ENCODE assay signal across 1 cellular context in the genomic region with DNA sequence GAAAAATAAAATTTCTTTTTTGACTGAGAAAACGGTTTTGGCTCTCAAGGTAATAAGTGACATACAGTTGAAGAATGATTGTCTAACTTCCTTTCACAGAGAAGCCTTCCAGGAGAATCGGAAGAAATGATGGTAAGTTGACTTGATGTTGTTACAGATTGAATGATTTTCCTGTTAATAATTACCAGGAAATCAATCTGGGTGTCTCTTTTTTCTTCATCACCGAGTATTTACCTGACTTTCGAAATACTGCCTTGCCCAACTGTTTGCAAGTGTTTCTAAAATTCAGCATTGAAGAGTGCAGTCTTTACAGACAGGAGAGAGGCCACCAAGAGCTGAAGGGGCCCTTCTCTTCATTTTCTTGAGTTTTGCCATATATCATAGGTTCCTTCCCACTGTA.
A peak's percentile ranks its signal among the peaks of the same experiment; 100 is the strongest.
TF ChIP-seq lines count a peak whose summit lies in the region.

No MANE protein-coding gene starts in this region.

TF ChIP-seq in HepG2, 621 proteins besides CTCF, POLR2A, EP300 and RAD21 (continued from another document and continues in another):
- no peak for TF ChIP-seq SIN3B (IDR thresholded peaks at IDR 0.05; ENCODE audit: low read length)
- peak; percentile 96 for TF ChIP-seq MED1 (CRISPR knock-in tag; IDR thresholded peaks at IDR 0.05)
- TF ChIP-seq ATF7 (IDR thresholded peaks at IDR 0.05): no peak
- no peak for TF ChIP-seq ATF7 (CRISPR knock-in tag; IDR thresholded peaks at IDR 0.05)
- no peak for TF ChIP-seq SYNCRIP (IDR thresholded peaks at IDR 0.05; ENCODE audit: insufficient read depth, low read depth, low read length)
- 0 out of 2 replicates have a peak, but pooled peaks have one; percentile 85 for TF ChIP-seq NKX3-1 (CRISPR knock-in tag; IDR thresholded peaks at IDR 0.05)
- no peak for TF ChIP-seq ZNF672 (CRISPR knock-in tag; IDR thresholded peaks at IDR 0.05)
- TF ChIP-seq, protein P1, sequence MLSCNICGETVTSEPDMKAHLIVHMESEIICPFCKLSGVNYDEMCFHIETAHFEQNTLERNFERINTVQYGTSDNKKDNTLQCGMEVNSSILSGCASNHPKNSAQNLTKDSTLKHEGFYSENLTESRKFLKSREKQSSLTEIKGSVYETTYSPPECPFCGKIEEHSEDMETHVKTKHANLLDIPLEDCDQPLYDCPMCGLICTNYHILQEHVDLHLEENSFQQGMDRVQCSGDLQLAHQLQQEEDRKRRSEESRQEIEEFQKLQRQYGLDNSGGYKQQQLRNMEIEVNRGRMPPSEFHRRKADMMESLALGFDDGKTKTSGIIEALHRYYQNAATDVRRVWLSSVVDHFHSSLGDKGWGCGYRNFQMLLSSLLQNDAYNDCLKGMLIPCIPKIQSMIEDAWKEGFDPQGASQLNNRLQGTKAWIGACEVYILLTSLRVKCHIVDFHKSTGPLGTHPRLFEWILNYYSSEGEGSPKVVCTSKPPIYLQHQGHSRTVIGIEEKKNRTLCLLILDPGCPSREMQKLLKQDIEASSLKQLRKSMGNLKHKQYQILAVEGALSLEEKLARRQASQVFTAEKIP (CRISPR knock-in tag; IDR thresholded peaks at IDR 0.05; ENCODE audit: borderline replicate concordance): no peak
- peak; percentile 97 for TF ChIP-seq CEBPG (CRISPR knock-in tag; IDR thresholded peaks at IDR 0.05)
- TF ChIP-seq, protein P2, sequence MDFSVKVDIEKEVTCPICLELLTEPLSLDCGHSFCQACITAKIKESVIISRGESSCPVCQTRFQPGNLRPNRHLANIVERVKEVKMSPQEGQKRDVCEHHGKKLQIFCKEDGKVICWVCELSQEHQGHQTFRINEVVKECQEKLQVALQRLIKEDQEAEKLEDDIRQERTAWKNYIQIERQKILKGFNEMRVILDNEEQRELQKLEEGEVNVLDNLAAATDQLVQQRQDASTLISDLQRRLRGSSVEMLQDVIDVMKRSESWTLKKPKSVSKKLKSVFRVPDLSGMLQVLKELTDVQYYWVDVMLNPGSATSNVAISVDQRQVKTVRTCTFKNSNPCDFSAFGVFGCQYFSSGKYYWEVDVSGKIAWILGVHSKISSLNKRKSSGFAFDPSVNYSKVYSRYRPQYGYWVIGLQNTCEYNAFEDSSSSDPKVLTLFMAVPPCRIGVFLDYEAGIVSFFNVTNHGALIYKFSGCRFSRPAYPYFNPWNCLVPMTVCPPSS (IDR thresholded peaks at IDR 0.05): no peak
- TF ChIP-seq ZNF607 (CRISPR knock-in tag; IDR thresholded peaks at IDR 0.05; ENCODE audit: borderline replicate concordance): no peak
- TF ChIP-seq CENPT (CRISPR knock-in tag; IDR thresholded peaks at IDR 0.05; ENCODE audit: low read depth): no peak
- TF ChIP-seq ZNF101 (CRISPR knock-in tag; IDR thresholded peaks at IDR 0.05; ENCODE audit: borderline replicate concordance, low read depth): no peak
- TF ChIP-seq TBP (CRISPR knock-in tag; IDR thresholded peaks at IDR 0.05): no peak
- TF ChIP-seq, protein P3, sequence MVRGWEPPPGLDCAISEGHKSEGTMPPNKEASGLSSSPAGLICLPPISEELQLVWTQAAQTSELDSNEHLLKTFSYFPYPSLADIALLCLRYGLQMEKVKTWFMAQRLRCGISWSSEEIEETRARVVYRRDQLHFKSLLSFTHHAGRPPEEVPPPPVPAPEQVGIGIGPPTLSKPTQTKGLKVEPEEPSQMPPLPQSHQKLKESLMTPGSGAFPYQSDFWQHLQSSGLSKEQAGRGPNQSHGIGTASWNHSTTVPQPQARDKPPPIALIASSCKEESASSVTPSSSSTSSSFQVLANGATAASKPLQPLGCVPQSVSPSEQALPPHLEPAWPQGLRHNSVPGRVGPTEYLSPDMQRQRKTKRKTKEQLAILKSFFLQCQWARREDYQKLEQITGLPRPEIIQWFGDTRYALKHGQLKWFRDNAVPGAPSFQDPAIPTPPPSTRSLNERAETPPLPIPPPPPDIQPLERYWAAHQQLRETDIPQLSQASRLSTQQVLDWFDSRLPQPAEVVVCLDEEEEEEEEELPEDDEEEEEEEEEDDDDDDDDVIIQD (CRISPR knock-in tag; IDR thresholded peaks at IDR 0.05; ENCODE audit: low read depth): peak; percentile 88
- no peak for TF ChIP-seq PRPF4 (IDR thresholded peaks at IDR 0.05; ENCODE audit: low read depth, low read length, poor library complexity, severe bottlenecking)
- TF ChIP-seq, protein P4, sequence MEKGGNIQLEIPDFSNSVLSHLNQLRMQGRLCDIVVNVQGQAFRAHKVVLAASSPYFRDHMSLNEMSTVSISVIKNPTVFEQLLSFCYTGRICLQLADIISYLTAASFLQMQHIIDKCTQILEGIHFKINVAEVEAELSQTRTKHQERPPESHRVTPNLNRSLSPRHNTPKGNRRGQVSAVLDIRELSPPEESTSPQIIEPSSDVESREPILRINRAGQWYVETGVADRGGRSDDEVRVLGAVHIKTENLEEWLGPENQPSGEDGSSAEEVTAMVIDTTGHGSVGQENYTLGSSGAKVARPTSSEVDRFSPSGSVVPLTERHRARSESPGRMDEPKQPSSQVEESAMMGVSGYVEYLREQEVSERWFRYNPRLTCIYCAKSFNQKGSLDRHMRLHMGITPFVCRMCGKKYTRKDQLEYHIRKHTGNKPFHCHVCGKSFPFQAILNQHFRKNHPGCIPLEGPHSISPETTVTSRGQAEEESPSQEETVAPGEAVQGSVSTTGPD (CRISPR knock-in tag; IDR thresholded peaks at IDR 0.05): no peak
- no peak for TF ChIP-seq EED (CRISPR knock-in tag; IDR thresholded peaks at IDR 0.05)
- peak; percentile 88 for TF ChIP-seq SOX13 (IDR thresholded peaks at IDR 0.05)
- TF ChIP-seq SOX13 (CRISPR knock-in tag; conservative IDR thresholded peaks at IDR 0.05 in 1 of 2, IDR thresholded peaks at IDR 0.05 in 1 of 2): peak in 1 of 2 experiments; percentile 97; a peak in 2 of 4 replicates
- no peak for TF ChIP-seq ZMAT3 (CRISPR knock-in tag; conservative IDR thresholded peaks at IDR 0.05)
- TF ChIP-seq, protein P5, sequence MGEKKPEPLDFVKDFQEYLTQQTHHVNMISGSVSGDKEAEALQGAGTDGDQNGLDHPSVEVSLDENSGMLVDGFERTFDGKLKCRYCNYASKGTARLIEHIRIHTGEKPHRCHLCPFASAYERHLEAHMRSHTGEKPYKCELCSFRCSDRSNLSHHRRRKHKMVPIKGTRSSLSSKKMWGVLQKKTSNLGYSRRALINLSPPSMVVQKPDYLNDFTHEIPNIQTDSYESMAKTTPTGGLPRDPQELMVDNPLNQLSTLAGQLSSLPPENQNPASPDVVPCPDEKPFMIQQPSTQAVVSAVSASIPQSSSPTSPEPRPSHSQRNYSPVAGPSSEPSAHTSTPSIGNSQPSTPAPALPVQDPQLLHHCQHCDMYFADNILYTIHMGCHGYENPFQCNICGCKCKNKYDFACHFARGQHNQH (CRISPR knock-in tag; IDR thresholded peaks at IDR 0.05): peak; percentile 56; the same call in 1 of the 2 replicates
- TF ChIP-seq ZNF788 (CRISPR knock-in tag; IDR thresholded peaks at IDR 0.05; ENCODE audit: borderline replicate concordance): no peak
- TF ChIP-seq ZNF432 (CRISPR knock-in tag; IDR thresholded peaks at IDR 0.05; ENCODE audit: borderline replicate concordance): no peak
- TF ChIP-seq, protein P6, sequence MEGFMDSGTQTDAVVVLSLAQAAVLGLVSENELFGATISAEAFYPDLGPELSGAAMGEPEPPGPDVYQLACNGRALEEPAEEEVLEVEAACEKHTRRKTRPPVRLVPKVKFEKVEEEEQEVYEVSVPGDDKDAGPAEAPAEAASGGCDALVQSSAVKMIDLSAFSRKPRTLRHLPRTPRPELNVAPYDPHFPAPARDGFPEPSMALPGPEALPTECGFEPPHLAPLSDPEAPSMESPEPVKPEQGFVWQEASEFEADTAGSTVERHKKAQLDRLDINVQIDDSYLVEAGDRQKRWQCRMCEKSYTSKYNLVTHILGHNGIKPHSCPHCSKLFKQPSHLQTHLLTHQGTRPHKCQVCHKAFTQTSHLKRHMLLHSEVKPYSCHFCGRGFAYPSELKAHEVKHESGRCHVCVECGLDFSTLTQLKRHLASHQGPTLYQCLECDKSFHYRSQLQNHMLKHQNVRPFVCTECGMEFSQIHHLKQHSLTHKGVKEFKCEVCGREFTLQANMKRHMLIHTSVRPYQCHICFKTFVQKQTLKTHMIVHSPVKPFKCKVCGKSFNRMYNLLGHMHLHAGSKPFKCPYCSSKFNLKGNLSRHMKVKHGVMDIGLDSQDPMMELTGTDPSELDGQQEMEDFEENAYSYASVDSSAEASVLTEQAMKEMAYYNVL (CRISPR knock-in tag; IDR thresholded peaks at IDR 0.05; ENCODE audit: borderline replicate concordance): peak; percentile 60; the same call in 1 of the 2 replicates
- no peak for TF ChIP-seq NR1H2 (CRISPR knock-in tag; IDR thresholded peaks at IDR 0.05; ENCODE audit: borderline replicate concordance, low read depth)
- no peak for TF ChIP-seq RAD51 (IDR thresholded peaks at IDR 0.05; ENCODE audit: borderline replicate concordance)
- TF ChIP-seq ZNF709 (CRISPR knock-in tag; IDR thresholded peaks at IDR 0.05): no peak
- no peak for TF ChIP-seq ZNF547 (CRISPR knock-in tag; IDR thresholded peaks at IDR 0.05)
- TF ChIP-seq SP140L (CRISPR knock-in tag; IDR thresholded peaks at IDR 0.05; ENCODE audit: borderline replicate concordance): no peak
- no peak for TF ChIP-seq RFX1 (IDR thresholded peaks at IDR 0.05)
- TF ChIP-seq ZNF451 (CRISPR knock-in tag; IDR thresholded peaks at IDR 0.05): no peak
- no peak for TF ChIP-seq AHR (CRISPR knock-in tag; IDR thresholded peaks at IDR 0.05)
- no peak for TF ChIP-seq CHD2 (IDR thresholded peaks at IDR 0.05; ENCODE audit: low read depth, low read length)
- no peak for TF ChIP-seq ARID2 (CRISPR knock-in tag; IDR thresholded peaks at IDR 0.05; ENCODE audit: borderline replicate concordance)
- TF ChIP-seq ZFY (CRISPR knock-in tag; IDR thresholded peaks at IDR 0.05): no peak
- peak; percentile 52; the same call in 1 of the 2 replicates for TF ChIP-seq HHEX (CRISPR knock-in tag; IDR thresholded peaks at IDR 0.05)
- TF ChIP-seq POLR2AphosphoS5 (IDR thresholded peaks at IDR 0.05; ENCODE audit: low read depth, low read length): peak; percentile 72
- TF ChIP-seq ZNF496 (CRISPR knock-in tag; IDR thresholded peaks at IDR 0.05; ENCODE audit: insufficient replicate concordance): no peak
- TF ChIP-seq, protein P7, sequence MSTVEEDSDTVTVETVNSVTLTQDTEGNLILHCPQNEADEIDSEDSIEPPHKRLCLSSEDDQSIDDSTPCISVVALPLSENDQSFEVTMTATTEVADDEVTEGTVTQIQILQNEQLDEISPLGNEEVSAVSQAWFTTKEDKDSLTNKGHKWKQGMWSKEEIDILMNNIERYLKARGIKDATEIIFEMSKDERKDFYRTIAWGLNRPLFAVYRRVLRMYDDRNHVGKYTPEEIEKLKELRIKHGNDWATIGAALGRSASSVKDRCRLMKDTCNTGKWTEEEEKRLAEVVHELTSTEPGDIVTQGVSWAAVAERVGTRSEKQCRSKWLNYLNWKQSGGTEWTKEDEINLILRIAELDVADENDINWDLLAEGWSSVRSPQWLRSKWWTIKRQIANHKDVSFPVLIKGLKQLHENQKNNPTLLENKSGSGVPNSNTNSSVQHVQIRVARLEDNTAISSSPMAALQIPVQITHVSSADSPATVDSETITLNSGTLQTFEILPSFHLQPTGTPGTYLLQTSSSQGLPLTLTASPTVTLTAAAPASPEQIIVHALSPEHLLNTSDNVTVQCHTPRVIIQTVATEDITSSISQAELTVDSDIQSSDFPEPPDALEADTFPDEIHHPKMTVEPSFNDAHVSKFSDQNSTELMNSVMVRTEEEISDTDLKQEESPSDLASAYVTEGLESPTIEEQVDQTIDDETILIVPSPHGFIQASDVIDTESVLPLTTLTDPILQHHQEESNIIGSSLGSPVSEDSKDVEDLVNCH (CRISPR knock-in tag; IDR thresholded peaks at IDR 0.05): no peak
- TF ChIP-seq, protein P8, sequence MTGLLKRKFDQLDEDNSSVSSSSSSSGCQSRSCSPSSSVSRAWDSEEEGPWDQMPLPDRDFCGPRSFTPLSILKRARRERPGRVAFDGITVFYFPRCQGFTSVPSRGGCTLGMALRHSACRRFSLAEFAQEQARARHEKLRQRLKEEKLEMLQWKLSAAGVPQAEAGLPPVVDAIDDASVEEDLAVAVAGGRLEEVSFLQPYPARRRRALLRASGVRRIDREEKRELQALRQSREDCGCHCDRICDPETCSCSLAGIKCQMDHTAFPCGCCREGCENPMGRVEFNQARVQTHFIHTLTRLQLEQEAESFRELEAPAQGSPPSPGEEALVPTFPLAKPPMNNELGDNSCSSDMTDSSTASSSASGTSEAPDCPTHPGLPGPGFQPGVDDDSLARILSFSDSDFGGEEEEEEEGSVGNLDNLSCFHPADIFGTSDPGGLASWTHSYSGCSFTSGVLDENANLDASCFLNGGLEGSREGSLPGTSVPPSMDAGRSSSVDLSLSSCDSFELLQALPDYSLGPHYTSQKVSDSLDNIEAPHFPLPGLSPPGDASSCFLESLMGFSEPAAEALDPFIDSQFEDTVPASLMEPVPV (CRISPR knock-in tag; IDR thresholded peaks at IDR 0.05): no peak
- no peak for TF ChIP-seq SMAD9 (CRISPR knock-in tag; IDR thresholded peaks at IDR 0.05)
- TF ChIP-seq ZSCAN12 (CRISPR knock-in tag; IDR thresholded peaks at IDR 0.05): 0 out of 2 replicates have a peak, but pooled peaks have one; percentile 52
- no peak for TF ChIP-seq GZF1 (CRISPR knock-in tag; IDR thresholded peaks at IDR 0.05)
- TF ChIP-seq, protein P9, sequence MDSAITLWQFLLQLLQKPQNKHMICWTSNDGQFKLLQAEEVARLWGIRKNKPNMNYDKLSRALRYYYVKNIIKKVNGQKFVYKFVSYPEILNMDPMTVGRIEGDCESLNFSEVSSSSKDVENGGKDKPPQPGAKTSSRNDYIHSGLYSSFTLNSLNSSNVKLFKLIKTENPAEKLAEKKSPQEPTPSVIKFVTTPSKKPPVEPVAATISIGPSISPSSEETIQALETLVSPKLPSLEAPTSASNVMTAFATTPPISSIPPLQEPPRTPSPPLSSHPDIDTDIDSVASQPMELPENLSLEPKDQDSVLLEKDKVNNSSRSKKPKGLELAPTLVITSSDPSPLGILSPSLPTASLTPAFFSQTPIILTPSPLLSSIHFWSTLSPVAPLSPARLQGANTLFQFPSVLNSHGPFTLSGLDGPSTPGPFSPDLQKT (CRISPR knock-in tag; IDR thresholded peaks at IDR 0.05; ENCODE audit: borderline replicate concordance): no peak
- TF ChIP-seq ZNF556 (CRISPR knock-in tag; IDR thresholded peaks at IDR 0.05; ENCODE audit: borderline replicate concordance): no peak; the same call in 1 of the 2 replicates
- no peak for TF ChIP-seq YY1 (IDR thresholded peaks at IDR 0.05; ENCODE audit: insufficient read depth, insufficient replicate concordance, low read depth, low read length)
- TF ChIP-seq HMG20A (CRISPR knock-in tag; IDR thresholded peaks at IDR 0.05; ENCODE audit: borderline replicate concordance): peak; percentile 96
- TF ChIP-seq ZNF572 (CRISPR knock-in tag; IDR thresholded peaks at IDR 0.05): no peak
- TF ChIP-seq HDAC6 (IDR thresholded peaks at IDR 0.05; ENCODE audit: low read depth, low read length): no peak
- no peak for TF ChIP-seq MAFK (conservative IDR thresholded peaks at IDR 0.05 in 1 of 2, IDR thresholded peaks at IDR 0.05 in 1 of 2; ENCODE audit: low read length in 2 of 2)
- TF ChIP-seq HOXD1 (CRISPR knock-in tag; IDR thresholded peaks at IDR 0.05): peak; percentile 83; the same call in 1 of the 2 replicates
